ENCODE assay signal across 1 cellular context in genomic region chr22:17638432-17639237, GRCh38.
A peak's percentile ranks its signal among the peaks of the same experiment; 100 is the strongest.
TF ChIP-seq lines count a peak whose summit lies in the region.

Gene BCL2L13, plus strand, starts transcription at chr22:17638757. Its CDS starts 16,955 bp downstream, at chr22:17655712.

TF ChIP-seq in HepG2, 621 proteins besides CTCF, POLR2A, EP300 and RAD21 (continued from another document and continues in another):
- TF ChIP-seq, protein P1, sequence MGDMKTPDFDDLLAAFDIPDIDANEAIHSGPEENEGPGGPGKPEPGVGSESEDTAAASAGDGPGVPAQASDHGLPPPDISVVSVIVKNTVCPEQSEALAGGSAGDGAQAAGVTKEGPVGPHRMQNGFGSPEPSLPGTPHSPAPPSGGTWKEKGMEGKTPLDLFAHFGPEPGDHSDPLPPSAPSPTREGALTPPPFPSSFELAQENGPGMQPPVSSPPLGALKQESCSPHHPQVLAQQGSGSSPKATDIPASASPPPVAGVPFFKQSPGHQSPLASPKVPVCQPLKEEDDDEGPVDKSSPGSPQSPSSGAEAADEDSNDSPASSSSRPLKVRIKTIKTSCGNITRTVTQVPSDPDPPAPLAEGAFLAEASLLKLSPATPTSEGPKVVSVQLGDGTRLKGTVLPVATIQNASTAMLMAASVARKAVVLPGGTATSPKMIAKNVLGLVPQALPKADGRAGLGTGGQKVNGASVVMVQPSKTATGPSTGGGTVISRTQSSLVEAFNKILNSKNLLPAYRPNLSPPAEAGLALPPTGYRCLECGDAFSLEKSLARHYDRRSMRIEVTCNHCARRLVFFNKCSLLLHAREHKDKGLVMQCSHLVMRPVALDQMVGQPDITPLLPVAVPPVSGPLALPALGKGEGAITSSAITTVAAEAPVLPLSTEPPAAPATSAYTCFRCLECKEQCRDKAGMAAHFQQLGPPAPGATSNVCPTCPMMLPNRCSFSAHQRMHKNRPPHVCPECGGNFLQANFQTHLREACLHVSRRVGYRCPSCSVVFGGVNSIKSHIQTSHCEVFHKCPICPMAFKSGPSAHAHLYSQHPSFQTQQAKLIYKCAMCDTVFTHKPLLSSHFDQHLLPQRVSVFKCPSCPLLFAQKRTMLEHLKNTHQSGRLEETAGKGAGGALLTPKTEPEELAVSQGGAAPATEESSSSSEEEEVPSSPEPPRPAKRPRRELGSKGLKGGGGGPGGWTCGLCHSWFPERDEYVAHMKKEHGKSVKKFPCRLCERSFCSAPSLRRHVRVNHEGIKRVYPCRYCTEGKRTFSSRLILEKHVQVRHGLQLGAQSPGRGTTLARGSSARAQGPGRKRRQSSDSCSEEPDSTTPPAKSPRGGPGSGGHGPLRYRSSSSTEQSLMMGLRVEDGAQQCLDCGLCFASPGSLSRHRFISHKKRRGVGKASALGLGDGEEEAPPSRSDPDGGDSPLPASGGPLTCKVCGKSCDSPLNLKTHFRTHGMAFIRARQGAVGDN (CRISPR knock-in tag; IDR thresholded peaks at IDR 0.05), result peak; percentile 92
- TF ChIP-seq CCDC6 (CRISPR knock-in tag; IDR thresholded peaks at IDR 0.05) (peak; percentile 95), SOX6 (IDR thresholded peaks at IDR 0.05) (no peak), SOX6 (CRISPR knock-in tag; IDR thresholded peaks at IDR 0.05) (peak; percentile 67; the same call in 1 of the 2 replicates), KDM1A (CRISPR knock-in tag; IDR thresholded peaks at IDR 0.05) (no peak), RNF219 (CRISPR knock-in tag; IDR thresholded peaks at IDR 0.05) (no peak), IKZF5 (CRISPR knock-in tag; IDR thresholded peaks at IDR 0.05) (peak; percentile 65), ZNF501 (CRISPR knock-in tag; IDR thresholded peaks at IDR 0.05) (peak; percentile 93), JUN (CRISPR knock-in tag; IDR thresholded peaks at IDR 0.05) (peak; percentile 84; the same call in 1 of the 2 replicates), FIP1L1 (IDR thresholded peaks at IDR 0.05; ENCODE audit: borderline replicate concordance, insufficient read depth, low read depth, low read length) (no peak), MNT (IDR thresholded peaks at IDR 0.05) (no peak), TGIF2 (CRISPR knock-in tag; IDR thresholded peaks at IDR 0.05) (no peak; the same call in 1 of the 2 replicates), ZNF563 (CRISPR knock-in tag; IDR thresholded peaks at IDR 0.05) (no peak), ZMYM4 (CRISPR knock-in tag; IDR thresholded peaks at IDR 0.05) (peak; percentile 75), POLR2AphosphoS2 (IDR thresholded peaks at IDR 0.05; ENCODE audit: low read depth, low read length) (no peak), SMAD1 (CRISPR knock-in tag; IDR thresholded peaks at IDR 0.05; ENCODE audit: borderline replicate concordance, low read depth) (no peak), RELA (CRISPR knock-in tag; IDR thresholded peaks at IDR 0.05) (no peak; the same call in 1 of the 2 replicates), ZFP90 (CRISPR knock-in tag; IDR thresholded peaks at IDR 0.05; ENCODE audit: borderline replicate concordance) (no peak; the same call in 1 of the 2 replicates), MAZ (IDR thresholded peaks at IDR 0.05; ENCODE audit: borderline replicate concordance, low read depth, low read length) (no peak; the same call in 1 of the 2 replicates), MAZ (CRISPR knock-in tag; IDR thresholded peaks at IDR 0.05; ENCODE audit: low read depth) (peak; percentile 75; the same call in 1 of the 2 replicates), SRSF4 (IDR thresholded peaks at IDR 0.05; ENCODE audit: low read depth, low read length, poor library complexity, severe bottlenecking) (no peak), GZF1 (CRISPR knock-in tag; IDR thresholded peaks at IDR 0.05) (no peak), ERF (CRISPR knock-in tag; IDR thresholded peaks at IDR 0.05) (peak; percentile 73), NRL (CRISPR knock-in tag; IDR thresholded peaks at IDR 0.05; ENCODE audit: borderline replicate concordance) (peak; percentile 87; the same call in 1 of the 2 replicates), SOX13 (IDR thresholded peaks at IDR 0.05) (no peak; the same call in 1 of the 2 replicates), SOX13 (CRISPR knock-in tag; conservative IDR thresholded peaks at IDR 0.05 in 1 of 2, IDR thresholded peaks at IDR 0.05 in 1 of 2) (no peak), XRCC5 (optimal IDR thresholded peaks at IDR 0.05; ENCODE audit: low read length) (peak; percentile 68), SETDB1 (CRISPR knock-in tag; IDR thresholded peaks at IDR 0.05; ENCODE audit: borderline replicate concordance) (no peak), ZNF607 (CRISPR knock-in tag; IDR thresholded peaks at IDR 0.05; ENCODE audit: borderline replicate concordance) (peak; percentile 86; the same call in 1 of the 2 replicates), KLF16 (CRISPR knock-in tag; IDR thresholded peaks at IDR 0.05) (peak in 1 of 2 experiments; percentile 72; a peak in 1 of 4 replicates), ZNF777 (CRISPR knock-in tag; IDR thresholded peaks at IDR 0.05) (no peak), ZNF430 (CRISPR knock-in tag; IDR thresholded peaks at IDR 0.05) (no peak), ZNF253 (CRISPR knock-in tag; IDR thresholded peaks at IDR 0.05; ENCODE audit: borderline replicate concordance) (0 out of 2 replicates have a peak, but pooled peaks have one; percentile 66), ZNF367 (CRISPR knock-in tag; IDR thresholded peaks at IDR 0.05; ENCODE audit: borderline replicate concordance) (no peak), HOXA5 (CRISPR knock-in tag; IDR thresholded peaks at IDR 0.05) (no peak; the same call in 1 of the 2 replicates), PHF20 (CRISPR knock-in tag; IDR thresholded peaks at IDR 0.05) (peak; percentile 82), KDM6A (CRISPR knock-in tag; IDR thresholded peaks at IDR 0.05; ENCODE audit: low read depth) (no peak), AKAP8 (CRISPR knock-in tag; IDR thresholded peaks at IDR 0.05) (no peak)
- TF ChIP-seq, protein P2, sequence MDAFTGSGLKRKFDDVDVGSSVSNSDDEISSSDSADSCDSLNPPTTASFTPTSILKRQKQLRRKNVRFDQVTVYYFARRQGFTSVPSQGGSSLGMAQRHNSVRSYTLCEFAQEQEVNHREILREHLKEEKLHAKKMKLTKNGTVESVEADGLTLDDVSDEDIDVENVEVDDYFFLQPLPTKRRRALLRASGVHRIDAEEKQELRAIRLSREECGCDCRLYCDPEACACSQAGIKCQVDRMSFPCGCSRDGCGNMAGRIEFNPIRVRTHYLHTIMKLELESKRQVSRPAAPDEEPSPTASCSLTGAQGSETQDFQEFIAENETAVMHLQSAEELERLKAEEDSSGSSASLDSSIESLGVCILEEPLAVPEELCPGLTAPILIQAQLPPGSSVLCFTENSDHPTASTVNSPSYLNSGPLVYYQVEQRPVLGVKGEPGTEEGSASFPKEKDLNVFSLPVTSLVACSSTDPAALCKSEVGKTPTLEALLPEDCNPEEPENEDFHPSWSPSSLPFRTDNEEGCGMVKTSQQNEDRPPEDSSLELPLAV (CRISPR knock-in tag; conservative IDR thresholded peaks at IDR 0.05; ENCODE audit: low read depth), result no peak
- TF ChIP-seq, protein P3, sequence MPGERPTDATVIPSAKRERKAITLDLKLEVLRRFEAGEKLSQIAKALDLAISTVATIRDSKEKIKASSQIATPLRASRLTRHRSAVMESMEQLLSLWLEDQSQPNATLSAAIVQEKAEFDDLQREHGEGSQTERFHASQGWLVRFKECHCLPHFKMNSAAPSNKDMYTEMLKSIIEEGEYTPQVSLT (CRISPR knock-in tag; IDR thresholded peaks at IDR 0.05; ENCODE audit: borderline replicate concordance, low read depth), result no peak; the same call in 1 of the 2 replicates
- TF ChIP-seq, protein P4, sequence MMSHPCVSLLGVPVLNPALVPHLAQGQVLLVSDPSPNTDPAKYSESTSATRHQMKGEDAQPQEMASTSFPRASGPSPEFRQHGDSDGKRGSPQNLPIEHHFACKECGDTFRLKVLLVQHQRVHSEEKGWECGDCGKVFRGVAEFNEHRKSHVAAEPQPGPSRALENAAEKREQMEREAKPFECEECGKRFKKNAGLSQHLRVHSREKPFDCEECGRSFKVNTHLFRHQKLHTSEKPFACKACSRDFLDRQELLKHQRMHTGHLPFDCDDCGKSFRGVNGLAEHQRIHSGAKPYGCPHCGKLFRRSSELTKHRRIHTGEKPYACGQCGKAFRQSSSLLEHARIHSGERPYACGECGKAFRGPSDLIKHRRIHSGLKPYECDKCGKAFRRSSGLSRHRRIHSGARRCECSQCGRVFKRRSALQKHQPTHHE (CRISPR knock-in tag; IDR thresholded peaks at IDR 0.05; ENCODE audit: borderline replicate concordance), result no peak; the same call in 1 of the 2 replicates
- TF ChIP-seq, protein P5, sequence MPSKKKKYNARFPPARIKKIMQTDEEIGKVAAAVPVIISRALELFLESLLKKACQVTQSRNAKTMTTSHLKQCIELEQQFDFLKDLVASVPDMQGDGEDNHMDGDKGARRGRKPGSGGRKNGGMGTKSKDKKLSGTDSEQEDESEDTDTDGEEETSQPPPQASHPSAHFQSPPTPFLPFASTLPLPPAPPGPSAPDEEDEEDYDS (CRISPR knock-in tag; IDR thresholded peaks at IDR 0.05), result peak; percentile 98
- TF ChIP-seq, protein P6, sequence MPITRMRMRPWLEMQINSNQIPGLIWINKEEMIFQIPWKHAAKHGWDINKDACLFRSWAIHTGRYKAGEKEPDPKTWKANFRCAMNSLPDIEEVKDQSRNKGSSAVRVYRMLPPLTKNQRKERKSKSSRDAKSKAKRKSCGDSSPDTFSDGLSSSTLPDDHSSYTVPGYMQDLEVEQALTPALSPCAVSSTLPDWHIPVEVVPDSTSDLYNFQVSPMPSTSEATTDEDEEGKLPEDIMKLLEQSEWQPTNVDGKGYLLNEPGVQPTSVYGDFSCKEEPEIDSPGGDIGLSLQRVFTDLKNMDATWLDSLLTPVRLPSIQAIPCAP (CRISPR knock-in tag; IDR thresholded peaks at IDR 0.05; ENCODE audit: low read depth), result no peak
- TF ChIP-seq, protein P7, sequence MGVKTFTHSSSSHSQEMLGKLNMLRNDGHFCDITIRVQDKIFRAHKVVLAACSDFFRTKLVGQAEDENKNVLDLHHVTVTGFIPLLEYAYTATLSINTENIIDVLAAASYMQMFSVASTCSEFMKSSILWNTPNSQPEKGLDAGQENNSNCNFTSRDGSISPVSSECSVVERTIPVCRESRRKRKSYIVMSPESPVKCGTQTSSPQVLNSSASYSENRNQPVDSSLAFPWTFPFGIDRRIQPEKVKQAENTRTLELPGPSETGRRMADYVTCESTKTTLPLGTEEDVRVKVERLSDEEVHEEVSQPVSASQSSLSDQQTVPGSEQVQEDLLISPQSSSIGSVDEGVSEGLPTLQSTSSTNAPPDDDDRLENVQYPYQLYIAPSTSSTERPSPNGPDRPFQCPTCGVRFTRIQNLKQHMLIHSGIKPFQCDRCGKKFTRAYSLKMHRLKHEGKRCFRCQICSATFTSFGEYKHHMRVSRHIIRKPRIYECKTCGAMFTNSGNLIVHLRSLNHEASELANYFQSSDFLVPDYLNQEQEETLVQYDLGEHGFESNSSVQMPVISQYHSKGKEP (CRISPR knock-in tag; IDR thresholded peaks at IDR 0.05), result no peak
- TF ChIP-seq, protein P8, sequence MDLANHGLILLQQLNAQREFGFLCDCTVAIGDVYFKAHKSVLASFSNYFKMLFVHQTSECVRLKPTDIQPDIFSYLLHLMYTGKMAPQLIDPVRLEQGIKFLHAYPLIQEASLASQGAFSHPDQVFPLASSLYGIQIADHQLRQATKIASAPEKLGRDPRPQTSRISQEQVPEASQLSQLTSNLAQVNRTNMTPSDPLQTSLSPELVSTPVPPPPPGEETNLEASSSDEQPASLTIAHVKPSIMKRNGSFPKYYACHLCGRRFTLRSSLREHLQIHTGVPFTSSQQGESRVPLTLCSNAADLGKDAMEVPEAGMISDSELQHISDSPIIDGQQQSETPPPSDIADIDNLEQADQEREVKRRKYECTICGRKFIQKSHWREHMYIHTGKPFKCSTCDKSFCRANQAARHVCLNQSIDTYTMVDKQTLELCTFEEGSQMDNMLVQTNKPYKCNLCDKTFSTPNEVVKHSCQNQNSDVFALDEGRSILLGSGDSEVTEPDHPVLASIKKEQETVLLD (CRISPR knock-in tag; IDR thresholded peaks at IDR 0.05; ENCODE audit: low read depth), result peak; percentile 96
